ENCODE assay signal across 1 cellular context in genomic region chr5:141923443-141924313, GRCh38.
TF ChIP-seq lines count a peak whose summit lies in the region.

Gene DELE1 (plus strand): TSS chr5:141923871. CDS start chr5:141923942, 71 bp downstream.

TF ChIP-seq in HepG2, 621 proteins besides CTCF, POLR2A, EP300 and RAD21 (continued from another document):
- TF ChIP-seq ZSCAN5A (CRISPR knock-in tag; IDR thresholded peaks at IDR 0.05; ENCODE audit: borderline replicate concordance): peak; percentile 73; the same call in 1 of the 2 replicates
- peak; percentile 16; the same call in 1 of the 2 replicates for TF ChIP-seq ZNF281 (CRISPR knock-in tag; IDR thresholded peaks at IDR 0.05; ENCODE audit: borderline replicate concordance)
- no peak for TF ChIP-seq ATRX (CRISPR knock-in tag; IDR thresholded peaks at IDR 0.05; ENCODE audit: borderline replicate concordance)
- peak; percentile 72 for TF ChIP-seq TFDP2 (CRISPR knock-in tag; IDR thresholded peaks at IDR 0.05)
- TF ChIP-seq HNF4A (CRISPR knock-in tag; IDR thresholded peaks at IDR 0.05): no peak; the same call in 1 of the 2 replicates
- no peak for TF ChIP-seq ZKSCAN5 (CRISPR knock-in tag; IDR thresholded peaks at IDR 0.05)
- peak; percentile 24; the same call in 1 of the 2 replicates for TF ChIP-seq ZNF124 (CRISPR knock-in tag; IDR thresholded peaks at IDR 0.05)
- TF ChIP-seq AHR (CRISPR knock-in tag; IDR thresholded peaks at IDR 0.05): no peak; the same call in 1 of the 2 replicates
- TF ChIP-seq POLR2G (IDR thresholded peaks at IDR 0.05; ENCODE audit: low read depth, low read length): peak; percentile 96
- no peak for TF ChIP-seq FLYWCH1 (CRISPR knock-in tag; IDR thresholded peaks at IDR 0.05)
- peak; percentile 94; the same call in 1 of the 2 replicates for TF ChIP-seq TOPORS (CRISPR knock-in tag; IDR thresholded peaks at IDR 0.05)
- peak; percentile 91 for TF ChIP-seq ZNF225 (CRISPR knock-in tag; IDR thresholded peaks at IDR 0.05)
- no peak for TF ChIP-seq AKNA (CRISPR knock-in tag; IDR thresholded peaks at IDR 0.05; ENCODE audit: borderline replicate concordance)
- TF ChIP-seq NFE2L1 (CRISPR knock-in tag; IDR thresholded peaks at IDR 0.05; ENCODE audit: borderline replicate concordance): no peak
- TF ChIP-seq ZNF343 (CRISPR knock-in tag; IDR thresholded peaks at IDR 0.05): peak; percentile 92
- TF ChIP-seq NONO (IDR thresholded peaks at IDR 0.05): no peak
- TF ChIP-seq NONO (CRISPR knock-in tag; conservative IDR thresholded peaks at IDR 0.05): peak; percentile 35; the same call in 1 of the 2 replicates
- no peak for TF ChIP-seq CBX1 (IDR thresholded peaks at IDR 0.05; ENCODE audit: low read depth)
- no peak; the same call in 1 of the 2 replicates for TF ChIP-seq EHMT2 (IDR thresholded peaks at IDR 0.05; ENCODE audit: borderline replicate concordance, low read depth, low read length)
- TF ChIP-seq LCORL (IDR thresholded peaks at IDR 0.05): no peak
- TF ChIP-seq LCORL (CRISPR knock-in tag; IDR thresholded peaks at IDR 0.05): no peak
- 0 out of 2 replicates have a peak, but pooled peaks have one; percentile 70 for TF ChIP-seq ZBTB42 (CRISPR knock-in tag; IDR thresholded peaks at IDR 0.05)
- TF ChIP-seq RFXANK (CRISPR knock-in tag; IDR thresholded peaks at IDR 0.05): no peak
- TF ChIP-seq MZF1 (CRISPR knock-in tag; IDR thresholded peaks at IDR 0.05; ENCODE audit: borderline replicate concordance): no peak
- TF ChIP-seq ARID3A (IDR thresholded peaks at IDR 0.05; ENCODE audit: low read depth, low read length): peak; percentile 32; the same call in 1 of the 2 replicates
- no peak for TF ChIP-seq CBFB (CRISPR knock-in tag; IDR thresholded peaks at IDR 0.05)
- peak; percentile 74 for TF ChIP-seq ELF3 (CRISPR knock-in tag; IDR thresholded peaks at IDR 0.05)
- TF ChIP-seq ZIK1 (CRISPR knock-in tag; IDR thresholded peaks at IDR 0.05; ENCODE audit: borderline replicate concordance, low read depth): peak; percentile 68; the same call in 1 of the 2 replicates
- no peak for TF ChIP-seq TCF7L2 (IDR thresholded peaks at IDR 0.05; ENCODE audit: low read depth, low read length)
- no peak for TF ChIP-seq TCF12 (IDR thresholded peaks at IDR 0.05)
- 0 out of 2 replicates have a peak, but pooled peaks have one; percentile 43 for TF ChIP-seq TCF12 (CRISPR knock-in tag; IDR thresholded peaks at IDR 0.05)
- TF ChIP-seq ZNF672 (CRISPR knock-in tag; IDR thresholded peaks at IDR 0.05): no peak
- 0 out of 2 replicates have a peak, but pooled peaks have one; percentile 26 for TF ChIP-seq NAIF1 (CRISPR knock-in tag; IDR thresholded peaks at IDR 0.05; ENCODE audit: borderline replicate concordance)
- peak; percentile 80 for TF ChIP-seq DRAP1 (CRISPR knock-in tag; IDR thresholded peaks at IDR 0.05)
- peak; percentile 14; the same call in 1 of the 2 replicates for TF ChIP-seq LBX2 (CRISPR knock-in tag; IDR thresholded peaks at IDR 0.05; ENCODE audit: borderline replicate concordance)
- TF ChIP-seq RORA (CRISPR knock-in tag; IDR thresholded peaks at IDR 0.05): no peak
- TF ChIP-seq JARID2 (CRISPR knock-in tag; IDR thresholded peaks at IDR 0.05; ENCODE audit: insufficient replicate concordance): peak; percentile 57
- no peak for TF ChIP-seq ADNP (CRISPR knock-in tag; IDR thresholded peaks at IDR 0.05)
- TF ChIP-seq ZNF331 (CRISPR knock-in tag; IDR thresholded peaks at IDR 0.05): 0 out of 2 replicates have a peak, but pooled peaks have one; percentile 57
- TF ChIP-seq SCMH1 (CRISPR knock-in tag; IDR thresholded peaks at IDR 0.05; ENCODE audit: borderline replicate concordance): no peak
- no peak for TF ChIP-seq SOX6 (IDR thresholded peaks at IDR 0.05)
- peak; percentile 69 for TF ChIP-seq SOX6 (CRISPR knock-in tag; IDR thresholded peaks at IDR 0.05)
- no peak for TF ChIP-seq ZNF800 (CRISPR knock-in tag; IDR thresholded peaks at IDR 0.05)
- peak; percentile 90; the same call in 1 of the 2 replicates for TF ChIP-seq MYNN (CRISPR knock-in tag; IDR thresholded peaks at IDR 0.05; ENCODE audit: low read depth)
- TF ChIP-seq ZFP37 (CRISPR knock-in tag; IDR thresholded peaks at IDR 0.05; ENCODE audit: borderline replicate concordance): no peak; the same call in 1 of the 2 replicates
- peak; percentile 79; the same call in 1 of the 2 replicates for TF ChIP-seq ZNF329 (CRISPR knock-in tag; IDR thresholded peaks at IDR 0.05; ENCODE audit: low read depth)
